Comparison of ENCODE assay signal across 8 cellular contexts in the genomic region with DNA sequence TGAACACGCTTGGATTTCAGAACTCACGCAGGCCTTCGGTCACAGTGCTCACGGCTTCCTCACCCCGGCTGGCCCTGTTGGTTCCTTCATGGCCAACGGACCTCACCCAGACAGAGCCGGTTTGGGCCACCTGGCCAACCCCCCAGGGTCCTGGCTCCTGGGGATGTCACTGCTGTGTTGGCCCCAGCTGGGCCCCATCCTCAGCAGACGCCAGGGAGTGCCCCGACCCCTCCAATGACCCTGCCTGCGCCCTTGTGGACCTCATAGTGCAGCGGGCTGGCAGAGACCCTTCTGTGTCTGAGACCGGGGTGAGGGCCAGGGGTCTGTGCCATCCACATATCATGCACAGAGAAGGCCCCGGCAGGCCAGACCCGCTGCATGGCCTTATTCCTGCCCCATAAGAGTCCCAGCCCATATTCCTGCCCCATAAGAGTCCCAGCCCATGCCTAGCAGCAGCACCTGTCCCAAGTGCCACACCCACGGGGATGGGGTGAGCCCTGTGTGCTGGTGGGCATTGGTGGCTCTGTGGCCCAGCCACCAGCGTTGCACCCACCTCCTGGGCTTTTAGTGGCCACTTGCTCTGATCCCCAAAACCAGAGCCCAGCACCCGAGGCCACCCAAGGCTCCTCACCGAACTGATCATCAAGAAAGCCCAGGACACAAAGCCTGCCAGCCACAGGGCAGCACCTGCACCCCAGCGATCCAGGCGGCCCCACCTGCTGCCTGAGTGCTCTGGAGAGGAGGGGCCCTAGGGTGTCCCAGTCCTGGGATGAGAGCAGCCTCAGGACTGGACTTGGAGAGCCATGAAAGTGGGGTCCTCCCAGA. TPM values are rescaled to one million over a fixed set of nuclear protein-coding genes. Genes with fewer than 3 reads are reported as not detected.
A peak's percentile ranks its signal among the peaks of the same experiment; 100 is the strongest.
DNase-seq lines count a peak whose midpoint lies in the region; ATAC-seq, FAIRE-seq and TF ChIP-seq lines count a peak whose summit lies in the region.

No MANE protein-coding gene starts in this region.

- H3K9me3 ChIP-seq in SK-N-MC (ENCODE audit: low read depth, low read length): no peaks in the 10 kb centered on the region
- H3K9me3 ChIP-seq in left ventricle myocardium inferior (replicated peaks): no peaks in the 10 kb centered on the region

- peak; percentile 11; the same call in 1 of the 2 replicates for TF ChIP-seq POLR2A in GM12892 (IDR thresholded peaks at IDR 0.05; ENCODE audit: low read depth, low read length)

- FAIRE-seq in GM12892 (lab: Jason Lieb, UNC): peak; percentile 5

- peaks cover 26% of the 10 kb centered on the region for H3K4me1 ChIP-seq in left ventricle myocardium inferior

- no peaks in the 10 kb centered on the region for H3K27me3 ChIP-seq in left ventricle myocardium inferior (ENCODE audit: low read depth)

- intact Hi-C loops in left ventricle myocardium inferior (cut with micrococcal nuclease) (no loop called here), sciatic nerve (cut with DNase I) (no loop called here)

- H3K4me3 ChIP-seq in SK-N-MC (no peak overlapping the region), left ventricle myocardium inferior (peak overlapping the region; percentile 79)

- no peak for DNase-seq in GM12892 (ENCODE audit: insufficient read length)
- no peak for DNase-seq in SK-N-MC (ENCODE audit: low read depth, low spot score)
- DNase-seq in left ventricle myocardium inferior: no peak
- DNase-seq in sciatic nerve (ENCODE audit: low spot score): peak; percentile 59
- no peak for DNase-seq in GM19240 (ENCODE audit: insufficient read length, low spot score)
- no peak for DNase-seq in NCI-H187 (lab: John Stamatoyannopoulos, UW)
- no peak for DNase-seq in NCI-H345 treated with DMSO at 0.1 percent for 48 hours (lab: John Stamatoyannopoulos, UW; ENCODE audit: unreplicated experiment)
- DNase-seq in NCI-H1930 (lab: John Stamatoyannopoulos, UW): no peak

- no peak for TF ChIP-seq CTCF in left ventricle myocardium inferior (IDR thresholded peaks at IDR 0.05; ENCODE audit: borderline replicate concordance)

- H3K36me3 ChIP-seq in SK-N-MC (ENCODE audit: insufficient read depth, low read length) (peaks cover 10% of the 10 kb centered on the region; the same call in 1 of the 2 replicates), left ventricle myocardium inferior (peaks cover 8% of the 10 kb centered on the region)

- 0 out of 2 replicates have a peak overlapping the region, but pooled peaks have one; percentile 94 for H3K27ac ChIP-seq in SK-N-MC
- H3K27ac ChIP-seq in left ventricle myocardium inferior (replicated peaks): no peak overlapping the region

- no peak overlapping the region for H3K9ac ChIP-seq in SK-N-MC (ENCODE audit: insufficient read length)

- ATAC-seq in sciatic nerve: peak; percentile 16

RNA-seq across cellular contexts. Expression of gene LPCAT1, which starts 1.3 kb away (rescaled TPM):
- 63.8 TPM for polyA plus RNA-seq in GM12892 (2012; ENCODE audit: missing spikeins)
- total RNA-seq in left ventricle myocardium inferior (11.0 TPM), sciatic nerve (44.4 TPM)
